In the genomic region with DNA sequence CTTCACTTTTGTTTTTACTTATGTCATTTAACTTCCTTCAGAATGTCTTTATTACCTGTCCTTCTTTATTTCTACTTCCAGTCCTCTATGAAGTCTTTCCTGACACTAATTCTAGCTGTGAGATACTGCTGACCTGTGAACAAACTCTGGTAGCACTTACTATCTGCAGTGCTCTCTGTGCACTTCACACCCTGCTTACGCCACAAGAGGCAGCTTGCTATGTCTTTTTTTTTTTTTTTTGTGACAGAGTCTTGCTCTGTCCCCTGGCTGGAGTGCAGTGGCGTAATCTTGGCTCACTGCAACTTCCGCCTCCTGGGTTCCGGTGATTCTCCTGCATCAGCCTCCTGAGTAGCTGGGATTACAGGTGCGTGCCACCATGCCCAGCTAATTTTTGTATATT, we compare ENCODE assay signal across 9 cellular contexts. TPM values are rescaled to one million over a fixed set of nuclear protein-coding genes. Genes with fewer than 3 reads are reported as not detected.
DNase-seq lines count a peak whose midpoint lies in the region; ATAC-seq and TF ChIP-seq lines count a peak whose summit lies in the region.
"Had no signal": no experiment of that assay in that cellular context is flagged by ENCODE, and none has a peak within 500 bp of the region (broad histone marks: within the 10 kb centered on the region; RNA-seq: fewer than 3 reads in every experiment).

No MANE protein-coding gene starts in this region.

- H3K36me3 Mint-ChIP-seq in CD4-positive, alpha-beta T cell (ENCODE audit: low read depth) = peaks cover 10% of the 10 kb centered on the region
- peaks cover 34% of the 10 kb centered on the region for H3K36me3 Mint-ChIP-seq in activated T-helper 2 cell treated with anti-CD3 and anti-CD28 coated beads, Interferon-gamma antibody, Interleukin-2, Interleukin-4, amounts not matched to agents 10 μg/mL and 5 μg/mL and 100 μg/mL, durations not matched to agents 14 hours and 24 hours and 36 hours (ENCODE audit: low read depth)
- H3K36me3 Mint-ChIP-seq in memory B cell (no peaks in the 10 kb centered on the region), neural progenitor cell (no peaks in the 10 kb centered on the region)

- no peaks in the 10 kb centered on the region for H3K9me3 Mint-ChIP-seq in CD4-positive, alpha-beta T cell
- H3K9me3 Mint-ChIP-seq in activated T-helper 2 cell treated with anti-CD3 and anti-CD28 coated beads, Interferon-gamma antibody, Interleukin-2, Interleukin-4, amounts not matched to agents 10 μg/mL and 5 μg/mL and 100 μg/mL, durations not matched to agents 14 hours and 24 hours and 36 hours = no peaks in the 10 kb centered on the region
- no peaks in the 10 kb centered on the region for H3K9me3 Mint-ChIP-seq in memory B cell
- H3K9me3 Mint-ChIP-seq in neural progenitor cell = no peaks in the 10 kb centered on the region

- no peaks in the 10 kb centered on the region for H3K9me3 ChIP-seq in CD4-positive, alpha-beta T cell (ENCODE audit: control insufficient read depth, low read length)
- H3K9me3 ChIP-seq in neural progenitor cell (ENCODE audit: low read depth) = no peaks in the 10 kb centered on the region
- H3K9me3 ChIP-seq: vagina had no signal

- no peak for DNase-seq in CD4-positive, alpha-beta T cell
- DNase-seq in activated T-helper 2 cell treated with anti-CD3 and anti-CD28 coated beads, Interferon-gamma antibody, Interleukin-2, Interleukin-4, amounts not matched to agents 10 μg/mL and 5 μg/mL and 100 μg/mL, durations not matched to agents 14 hours and 24 hours and 36 hours (ENCODE audit: low spot score) = no peak
- DNase-seq in memory B cell (ENCODE audit: low spot score in 2 of 2) (no peak), HPDE6-E6E7 (ENCODE audit: extremely low spot score) (no peak), middle frontal gyrus (ENCODE audit: extremely low spot score, low spot score) (no peak), COLO668 (lab: John Stamatoyannopoulos, UW; ENCODE audit: unreplicated experiment) (no peak), neural progenitor cell (ENCODE audit: low spot score) (no peak)

- POLR2A ChIA-PET in CD4-positive, alpha-beta T cell (lab: Charles Lee) = interaction anchor here (1.2 to 9.5 kb wide), 2 partner anchors 12 to 17 kb away, joined by 3 to 100 read pairs; a partner anchor contains a TSS

- intact Hi-C loops in CD4-positive, alpha-beta T cell (cut with DNase I, micrococcal nuclease) = no loop called here
- intact Hi-C loops in activated T-helper 2 cell treated with anti-CD3 and anti-CD28 coated beads, Interferon-gamma antibody, Interleukin-2, Interleukin-4, amounts not matched to agents 10 μg/mL and 5 μg/mL and 100 μg/mL, durations not matched to agents 14 hours and 24 hours and 36 hours (cut with micrococcal nuclease) = no loop called here

- H2AFZ ChIP-seq in neural progenitor cell (replicated peaks) = no peak overlapping the region

- no peaks in the 10 kb centered on the region for H3K36me3 ChIP-seq in neural progenitor cell
- H3K36me3 ChIP-seq: vagina had no signal

- H3K4me3 Mint-ChIP-seq in CD4-positive, alpha-beta T cell = peak overlapping the region; percentile 52
- H3K4me3 Mint-ChIP-seq in activated T-helper 2 cell treated with anti-CD3 and anti-CD28 coated beads, Interferon-gamma antibody, Interleukin-2, Interleukin-4, amounts not matched to agents 10 μg/mL and 5 μg/mL and 100 μg/mL, durations not matched to agents 14 hours and 24 hours and 36 hours (ENCODE audit: low read depth) = peak overlapping the region; percentile 13
- H3K4me3 Mint-ChIP-seq in memory B cell (peak overlapping the region; percentile 49), neural progenitor cell (no peak overlapping the region)

- H3K4me1 ChIP-seq in neural progenitor cell = peaks cover 13% of the 10 kb centered on the region

- H3K27ac Mint-ChIP-seq in CD4-positive, alpha-beta T cell = peak overlapping the region; percentile 90
- peak overlapping the region; percentile 74 for H3K27ac Mint-ChIP-seq in activated T-helper 2 cell treated with anti-CD3 and anti-CD28 coated beads, Interferon-gamma antibody, Interleukin-2, Interleukin-4, amounts not matched to agents 10 μg/mL and 5 μg/mL and 100 μg/mL, durations not matched to agents 14 hours and 24 hours and 36 hours
- peak overlapping the region; percentile 56 for H3K27ac Mint-ChIP-seq in memory B cell
- no peak overlapping the region for H3K27ac Mint-ChIP-seq in neural progenitor cell

- H3F3A ChIP-seq in neural progenitor cell (ENCODE audit: low read depth) = no peaks in the 10 kb centered on the region

- H4K20me1 ChIP-seq in neural progenitor cell (ENCODE audit: low read depth) = no peaks in the 10 kb centered on the region

- H3K4me2 ChIP-seq in neural progenitor cell = no peak overlapping the region

- TF ChIP-seq CTCF in CD4-positive, alpha-beta T cell (IDR thresholded peaks at IDR 0.05) = no peak
- TF ChIP-seq CTCF in neural progenitor cell (IDR thresholded peaks at IDR 0.05) = no peak

- no peaks in the 10 kb centered on the region for H3K79me2 ChIP-seq in neural progenitor cell (ENCODE audit: low read depth)

- H3K27ac ChIP-seq in CD4-positive, alpha-beta T cell (ENCODE audit: low read depth, low read length) = no peak overlapping the region
- no peak overlapping the region for H3K27ac ChIP-seq in neural progenitor cell

- peak; percentile 50 for ATAC-seq in CD4-positive, alpha-beta T cell (ENCODE audit: poor library complexity)
- ATAC-seq in HG03159 (IDR thresholded peaks at IDR 0.05; ENCODE audit: unreplicated experiment) = peak; percentile 35
- peak; percentile 41 for ATAC-seq in memory B cell (ENCODE audit: low read depth)

- H3K27me3 Mint-ChIP-seq in CD4-positive, alpha-beta T cell = no peaks in the 10 kb centered on the region
- H3K27me3 Mint-ChIP-seq in activated T-helper 2 cell treated with anti-CD3 and anti-CD28 coated beads, Interferon-gamma antibody, Interleukin-2, Interleukin-4, amounts not matched to agents 10 μg/mL and 5 μg/mL and 100 μg/mL, durations not matched to agents 14 hours and 24 hours and 36 hours (ENCODE audit: low read depth) = no peaks in the 10 kb centered on the region
- H3K27me3 Mint-ChIP-seq in memory B cell (no peaks in the 10 kb centered on the region), neural progenitor cell (ENCODE audit: insufficient read depth, low read depth) (no peaks in the 10 kb centered on the region)

- H3K4me1 Mint-ChIP-seq in CD4-positive, alpha-beta T cell (ENCODE audit: low read depth) = peaks cover 88% of the 10 kb centered on the region
- H3K4me1 Mint-ChIP-seq in activated T-helper 2 cell treated with anti-CD3 and anti-CD28 coated beads, Interferon-gamma antibody, Interleukin-2, Interleukin-4, amounts not matched to agents 10 μg/mL and 5 μg/mL and 100 μg/mL, durations not matched to agents 14 hours and 24 hours and 36 hours (ENCODE audit: low read depth) = peaks cover 76% of the 10 kb centered on the region
- peaks cover 56% of the 10 kb centered on the region for H3K4me1 Mint-ChIP-seq in memory B cell
- H3K4me1 Mint-ChIP-seq in neural progenitor cell = peaks cover 27% of the 10 kb centered on the region

- CTCF ChIA-PET in CD4-positive, alpha-beta T cell (lab: Charles Lee) = interaction anchor here (1.2 to 7.2 kb wide), 2 partner anchors 11 to 205 kb away, joined by 3 to 49 read pairs; a partner anchor contains a TSS

- H3K27me3 ChIP-seq in CD4-positive, alpha-beta T cell (ENCODE audit: control insufficient read depth, insufficient read depth, low read length) = no peaks in the 10 kb centered on the region
- H3K27me3 ChIP-seq in neural progenitor cell = no peaks in the 10 kb centered on the region
- H3K27me3 ChIP-seq: vagina had no signal

- no peak overlapping the region for H3K9ac ChIP-seq in neural progenitor cell

- H3K4me3 ChIP-seq in neural progenitor cell = no peak overlapping the region

RNA-seq across cellular contexts. Expression of a gene that starts 10.7 kb away (rescaled TPM):
- total RNA-seq in CD4-positive, alpha-beta T cell = 10 to 100 TPM; 89.0 to 94.9 TPM
- total RNA-seq in activated T-helper 2 cell treated with anti-CD3 and anti-CD28 coated beads, Interferon-gamma antibody, Interleukin-2, Interleukin-4, amounts not matched to agents 10 μg/mL and 5 μg/mL and 100 μg/mL, durations not matched to agents 14 hours and 24 hours and 36 hours = 77.6 and 78.0 TPM in 2 replicates
- total RNA-seq in neural progenitor cell (ENCODE audit: low replicate concordance) = 17.3 and 18.9 TPM in 2 replicates

RNA-seq across cellular contexts. Expression of a gene that starts 25.4 kb away (rescaled TPM):
- 100 to 1,000 TPM; 101 to 106 TPM for total RNA-seq in CD4-positive, alpha-beta T cell
- total RNA-seq in activated T-helper 2 cell treated with anti-CD3 and anti-CD28 coated beads, Interferon-gamma antibody, Interleukin-2, Interleukin-4, amounts not matched to agents 10 μg/mL and 5 μg/mL and 100 μg/mL, durations not matched to agents 14 hours and 24 hours and 36 hours = 174 and 177 TPM in 2 replicates
- total RNA-seq in neural progenitor cell (ENCODE audit: low replicate concordance) = 5.9 and 19.9 TPM in 2 replicates

RNA-seq across cellular contexts. Expression of a gene that starts 57.8 kb away (rescaled TPM):
- total RNA-seq in CD4-positive, alpha-beta T cell = 10 to 100 TPM; 20.9 to 23.6 TPM
- total RNA-seq in activated T-helper 2 cell treated with anti-CD3 and anti-CD28 coated beads, Interferon-gamma antibody, Interleukin-2, Interleukin-4, amounts not matched to agents 10 μg/mL and 5 μg/mL and 100 μg/mL, durations not matched to agents 14 hours and 24 hours and 36 hours = 23.8 and 30.3 TPM in 2 replicates
- total RNA-seq in neural progenitor cell (ENCODE audit: low replicate concordance) = 10.0 and 37.4 TPM in 2 replicates
